22 cellular contexts compared by ENCODE assay signal in genomic region chr13:106362637-106363036, GRCh38.
DNase-seq lines count a peak whose midpoint lies in the region; ATAC-seq and TF ChIP-seq lines count a peak whose summit lies in the region.
"Had no signal": no experiment of that assay in that cellular context is flagged by ENCODE, and none has a peak within 500 bp of the region (broad histone marks: within the 10 kb centered on the region; RNA-seq: fewer than 3 reads in every experiment).

No MANE protein-coding gene starts in this region.

- no peak overlapping the region for H3K4me2 ChIP-seq in smooth muscle cell

- TF ChIP-seq CTCF in RWPE1 (conservative IDR thresholded peaks at IDR 0.05; ENCODE audit: low read depth), result no peak
- no peak for TF ChIP-seq CTCF in foreskin keratinocyte (conservative IDR thresholded peaks at IDR 0.05)
- no peak for TF ChIP-seq CTCF in smooth muscle cell (IDR thresholded peaks at IDR 0.05; ENCODE audit: borderline replicate concordance, insufficient read depth, poor library complexity, severe bottlenecking)

- no peaks in the 10 kb centered on the region for H4K20me1 ChIP-seq in smooth muscle cell (ENCODE audit: low read depth)

- no peaks in the 10 kb centered on the region for H3K4me1 Mint-ChIP-seq in activated naive CD4-positive, alpha-beta T cell treated with anti-CD3 and anti-CD28 coated beads, Interleukin-2, amount 50 U/mL, for 24 hours
- H3K4me1 Mint-ChIP-seq in activated CD4-positive, alpha-beta T cell treated with anti-CD3 and anti-CD28 coated beads for 36 hours, result no peaks in the 10 kb centered on the region
- no peaks in the 10 kb centered on the region for H3K4me1 Mint-ChIP-seq in stimulated activated memory B cell treated with anti-CD40 and anti-IgM and Interleukin-4, amounts not matched to agents 10 μg/mL and 1 μg/mL and 100 μg/mL, for 72 hours

- no peaks in the 10 kb centered on the region for H3K27me3 ChIP-seq in foreskin keratinocyte
- no peaks in the 10 kb centered on the region for H3K27me3 ChIP-seq in smooth muscle cell (ENCODE audit: low read depth)
- H3K27me3 ChIP-seq: SJSA1 had no signal

- H3K9me3 Mint-ChIP-seq in activated naive CD4-positive, alpha-beta T cell treated with anti-CD3 and anti-CD28 coated beads, Interleukin-2, amount 50 U/mL, for 24 hours, result no peaks in the 10 kb centered on the region
- H3K9me3 Mint-ChIP-seq in activated naive CD4-positive, alpha-beta T cell treated with anti-CD3 and anti-CD28 coated beads, Interleukin-2, amount 50 U/mL, for 72 hours, result peaks cover 0 to 5% of the 10 kb centered on the region in 2 donors
- no peaks in the 10 kb centered on the region for H3K9me3 Mint-ChIP-seq in activated CD4-positive, alpha-beta T cell treated with anti-CD3 and anti-CD28 coated beads for 36 hours (ENCODE audit: low read depth)
- peaks cover 2% of the 10 kb centered on the region for H3K9me3 Mint-ChIP-seq in stimulated activated memory B cell treated with anti-CD40 and anti-IgM and Interleukin-4, amounts not matched to agents 10 μg/mL and 1 μg/mL and 100 μg/mL, for 72 hours

- H3K79me2 ChIP-seq in smooth muscle cell (ENCODE audit: low read depth), result no peaks in the 10 kb centered on the region

- no peak for ATAC-seq in activated naive CD4-positive, alpha-beta T cell treated with anti-CD3 and anti-CD28 coated beads, Interleukin-2, amount 50 U/mL, for 72 hours
- ATAC-seq in foreskin keratinocyte, result peak; percentile 88
- no peak for ATAC-seq in activated CD4-positive, alpha-beta T cell treated with anti-CD3 and anti-CD28 coated beads for 36 hours
- no peak for ATAC-seq in stimulated activated memory B cell treated with anti-CD40 and anti-IgM and Interleukin-4, amounts not matched to agents 10 μg/mL and 1 μg/mL and 100 μg/mL, for 72 hours
- ATAC-seq: PC-3 had no signal

- H2AFZ ChIP-seq in smooth muscle cell (ENCODE audit: low read depth), result peak overlapping the region; percentile 41

- peaks cover 6% of the 10 kb centered on the region for H3K27me3 Mint-ChIP-seq in activated naive CD4-positive, alpha-beta T cell treated with anti-CD3 and anti-CD28 coated beads, Interleukin-2, amount 50 U/mL, for 24 hours
- H3K27me3 Mint-ChIP-seq in activated CD4-positive, alpha-beta T cell treated with anti-CD3 and anti-CD28 coated beads for 36 hours, result peaks cover 3% of the 10 kb centered on the region
- no peaks in the 10 kb centered on the region for H3K27me3 Mint-ChIP-seq in stimulated activated memory B cell treated with anti-CD40 and anti-IgM and Interleukin-4, amounts not matched to agents 10 μg/mL and 1 μg/mL and 100 μg/mL, for 72 hours

- H3K27ac ChIP-seq in RWPE1 (no peak overlapping the region), foreskin keratinocyte (peak overlapping the region; percentile 48), smooth muscle cell (ENCODE audit: low read depth) (no peak overlapping the region)
- H3K27ac ChIP-seq: SJSA1 had no signal

- no peak overlapping the region for H3K4me3 Mint-ChIP-seq in activated naive CD4-positive, alpha-beta T cell treated with anti-CD3 and anti-CD28 coated beads, Interleukin-2, amount 50 U/mL, for 24 hours
- H3K4me3 Mint-ChIP-seq in activated CD4-positive, alpha-beta T cell treated with anti-CD3 and anti-CD28 coated beads for 36 hours, result no peak overlapping the region
- H3K4me3 Mint-ChIP-seq in stimulated activated memory B cell treated with anti-CD40 and anti-IgM and Interleukin-4, amounts not matched to agents 10 μg/mL and 1 μg/mL and 100 μg/mL, for 72 hours, result no peak overlapping the region

- no peak for DNase-seq in activated naive CD4-positive, alpha-beta T cell treated with anti-CD3 and anti-CD28 coated beads, Interleukin-2, amount 50 U/mL, for 72 hours (ENCODE audit: low spot score in 2 of 2)
- DNase-seq in RWPE1 (ENCODE audit: low spot score) (peak; percentile 17), foreskin keratinocyte (peak; percentile 79 to 89), smooth muscle cell (lab: John Stamatoyannopoulos, UW; ENCODE audit: unreplicated experiment) (no peak), T1000 (lab: John Stamatoyannopoulos, UW) (no peak)
- DNase-seq in activated CD4-positive, alpha-beta T cell treated with anti-CD3 and anti-CD28 coated beads for 36 hours, result no peak
- DNase-seq: 8988T, ACHN, Calu3, DND-41, Karpas-422, NCI-H1092 treated with DMSO at 0.1 percent for 48 hours, NCI-H146, NCI-H1930, NCI-H2107, NCI-H446, NCI-H524 treated with DMSO at 0.1 percent for 48 hours, PC-3, Right ventricle myocardium superior had no signal

- CTCF ChIA-PET in RWPE1 (lab: Yijun Ruan, JAX), result no interaction called here
- CTCF ChIA-PET in activated CD4-positive, alpha-beta T cell treated with anti-CD3 and anti-CD28 coated beads for 36 hours (lab: Charles Lee), result no interaction called here

- H3K4me1 ChIP-seq in foreskin keratinocyte (peaks cover 5% of the 10 kb centered on the region), smooth muscle cell (ENCODE audit: low read depth) (peaks cover 2% of the 10 kb centered on the region)

- peaks cover 13% of the 10 kb centered on the region for H3K9me3 ChIP-seq in smooth muscle cell (replicated peaks; ENCODE audit: low read depth)

- H3K36me3 ChIP-seq in smooth muscle cell (ENCODE audit: low read depth), result peaks cover 8% of the 10 kb centered on the region
- H3K36me3 ChIP-seq: SJSA1 had no signal

- H3K27ac Mint-ChIP-seq in activated naive CD4-positive, alpha-beta T cell treated with anti-CD3 and anti-CD28 coated beads, Interleukin-2, amount 50 U/mL, for 24 hours, result peak overlapping the region; percentile 1
- no peak overlapping the region for H3K27ac Mint-ChIP-seq in activated naive CD4-positive, alpha-beta T cell treated with anti-CD3 and anti-CD28 coated beads, Interleukin-2, amount 50 U/mL, for 72 hours
- no peak overlapping the region for H3K27ac Mint-ChIP-seq in activated CD4-positive, alpha-beta T cell treated with anti-CD3 and anti-CD28 coated beads for 36 hours
- no peak overlapping the region for H3K27ac Mint-ChIP-seq in stimulated activated memory B cell treated with anti-CD40 and anti-IgM and Interleukin-4, amounts not matched to agents 10 μg/mL and 1 μg/mL and 100 μg/mL, for 72 hours

- H3K4me3 ChIP-seq in smooth muscle cell, result no peak overlapping the region
- H3K4me3 ChIP-seq: SJSA1 had no signal

- H3K9ac ChIP-seq in smooth muscle cell (ENCODE audit: low read depth), result no peak overlapping the region

- POLR2A ChIA-PET in RWPE1 (lab: Yijun Ruan, JAX; ENCODE audit: low non-redundant PET), result no interaction called here
- POLR2A ChIA-PET in activated CD4-positive, alpha-beta T cell treated with anti-CD3 and anti-CD28 coated beads for 36 hours (lab: Charles Lee), result interaction anchor here (0.7 kb wide), 1 partner anchor 37 kb away, joined by 3 read pairs; no protein-coding TSS in a partner anchor

- no peaks in the 10 kb centered on the region for H3F3A ChIP-seq in smooth muscle cell (ENCODE audit: low read depth)

- intact Hi-C loops in activated CD4-positive, alpha-beta T cell treated with anti-CD3 and anti-CD28 coated beads for 36 hours (cut with DNase I, micrococcal nuclease), result no loop called here

- H3K36me3 Mint-ChIP-seq in activated naive CD4-positive, alpha-beta T cell treated with anti-CD3 and anti-CD28 coated beads, Interleukin-2, amount 50 U/mL, for 24 hours, result no peaks in the 10 kb centered on the region
- peaks cover 0 to 4% of the 10 kb centered on the region in 2 donors for H3K36me3 Mint-ChIP-seq in activated naive CD4-positive, alpha-beta T cell treated with anti-CD3 and anti-CD28 coated beads, Interleukin-2, amount 50 U/mL, for 72 hours
- no peaks in the 10 kb centered on the region for H3K36me3 Mint-ChIP-seq in activated CD4-positive, alpha-beta T cell treated with anti-CD3 and anti-CD28 coated beads for 36 hours (ENCODE audit: low read depth)
- H3K36me3 Mint-ChIP-seq in stimulated activated memory B cell treated with anti-CD40 and anti-IgM and Interleukin-4, amounts not matched to agents 10 μg/mL and 1 μg/mL and 100 μg/mL, for 72 hours, result no peaks in the 10 kb centered on the region

- 61% methylated on average over 6 of the region's 6 CpGs for WGBS in smooth muscle cell (ENCODE audit: low lambda C conversion rate)

Comparison
In these comparisons a context has a peak if more than half of its experiments do, and no peak if none do; other contexts are left out.
1. DNase-seq: peak in RWPE1 (single experiment) and foreskin keratinocyte (2 of 2); none in activated naive CD4-positive, alpha-beta T cell treated with anti-CD3 and anti-CD28 coated beads, Interleukin-2, amount 50 U/mL, for 72 hours (0 of 2), smooth muscle cell (single experiment), activated CD4-positive, alpha-beta T cell treated with anti-CD3 and anti-CD28 coated beads for 36 hours (single experiment) and T1000 (single experiment).